In genomic region chr1:212226467-212226866, GRCh38 we compare ENCODE assay signal across 24 cellular contexts. TPM values are rescaled to one million over a fixed set of nuclear protein-coding genes. Genes with fewer than 3 reads are reported as not detected.
DNase-seq lines count a peak whose midpoint lies in the region; ATAC-seq, FAIRE-seq and TF ChIP-seq lines count a peak whose summit lies in the region.
"Had no signal": no experiment of that assay in that cellular context is flagged by ENCODE, and none has a peak within 500 bp of the region (broad histone marks: within the 10 kb centered on the region; RNA-seq: fewer than 3 reads in every experiment).

No MANE protein-coding gene starts in this region.

- FAIRE-seq in pancreas (lab: Jason Lieb, UNC): no peak
- FAIRE-seq: HTR-8/SVneo had no signal

- DNase-seq in T-helper 2 cell treated with Interferon-gamma antibody and Interleukin-4, amounts not matched to agents 5 μg/mL and 100 μg/mL, for 36 hours (ENCODE audit: low spot score): no peak
- no peak for DNase-seq in T-helper 2 cell
- no peak for DNase-seq in endothelial cell (ENCODE audit: low spot score)
- DNase-seq in pancreas: no peak
- DNase-seq in HuH-7.5 (ENCODE audit: low spot score): no peak
- no peak for DNase-seq in GOT3 (lab: John Stamatoyannopoulos, UW)
- DNase-seq in testis: no peak
- DNase-seq: 8988T; activated CD4-positive, CD25-positive, alpha-beta regulatory T cell treated with anti-CD3 and anti-CD28 coated beads, Interleukin-2, amount 50 U/mL, for 72 hours; activated naive CD4-positive, alpha-beta T cell treated with anti-CD3 and anti-CD28 coated beads, Interleukin-2, amount 50 U/mL, for 16 hours; DMS53; foreskin keratinocyte; NCI-H1105 treated with DMSO at 0.1 percent for 48 hours; NCI-H2171; NCI-H748 treated with DMSO at 0.1 percent for 48 hours; nucleus accumbens; PC-9 had no signal

- no peaks in the 10 kb centered on the region for H3K27me3 Mint-ChIP-seq in T-helper 2 cell treated with Interferon-gamma antibody and Interleukin-4, amounts not matched to agents 5 μg/mL and 100 μg/mL, for 36 hours (ENCODE audit: low read depth)
- H3K27me3 Mint-ChIP-seq in endothelial cell (ENCODE audit: unreplicated experiment): peaks cover 4% of the 10 kb centered on the region
- H3K27me3 Mint-ChIP-seq: brain; dendritic cell treated with granulocyte-macrophage colony-stimulating factor and Interleukin-4, amounts not matched to agents 40 ng/mL and 50 ng/mL, for 4 days had no signal

- no peaks in the 10 kb centered on the region for H3K9me3 Mint-ChIP-seq in T-helper 2 cell treated with Interferon-gamma antibody and Interleukin-4, amounts not matched to agents 5 μg/mL and 100 μg/mL, for 36 hours
- H3K9me3 Mint-ChIP-seq in endothelial cell (ENCODE audit: unreplicated experiment): no peaks in the 10 kb centered on the region
- H3K9me3 Mint-ChIP-seq: dendritic cell treated with granulocyte-macrophage colony-stimulating factor and Interleukin-4, amounts not matched to agents 40 ng/mL and 50 ng/mL, for 4 days had no signal

- intact Hi-C loops in pancreas (cut with DNase I) (no loop called here), testis (cut with DNase I; ENCODE audit: low total_unique reads) (no loop called here)

- H3K36me3 Mint-ChIP-seq in T-helper 2 cell treated with Interferon-gamma antibody and Interleukin-4, amounts not matched to agents 5 μg/mL and 100 μg/mL, for 36 hours (ENCODE audit: low read depth): no peaks in the 10 kb centered on the region
- no peaks in the 10 kb centered on the region for H3K36me3 Mint-ChIP-seq in endothelial cell (ENCODE audit: low read depth, unreplicated experiment)
- H3K36me3 Mint-ChIP-seq: brain had no signal

- H3K9me3 ChIP-seq in pancreas: no peaks in the 10 kb centered on the region
- no peaks in the 10 kb centered on the region for H3K9me3 ChIP-seq in testis
- H3K9me3 ChIP-seq: SJSA1 had no signal

- no peak overlapping the region for H3K4me3 ChIP-seq in pancreas
- no peak overlapping the region for H3K4me3 ChIP-seq in testis
- H3K4me3 ChIP-seq: PC-9, SJSA1 had no signal

- H3K27ac ChIP-seq in pancreas (peak overlapping the region in 3 of 4 donors; percentile 28 to 48 (median 39)), testis (no peak overlapping the region)
- H3K27ac ChIP-seq: C4-2B, epithelial cell of prostate, foreskin keratinocyte, PC-9, SJSA1 had no signal

- TF ChIP-seq CTCF in endothelial cell (IDR thresholded peaks at IDR 0.05; ENCODE audit: unreplicated experiment) (no peak), pancreas (IDR thresholded peaks at IDR 0.05) (no peak), testis (IDR thresholded peaks at IDR 0.05) (no peak)

- no peak overlapping the region for H3K4me3 Mint-ChIP-seq in T-helper 2 cell treated with Interferon-gamma antibody and Interleukin-4, amounts not matched to agents 5 μg/mL and 100 μg/mL, for 36 hours
- H3K4me3 Mint-ChIP-seq in endothelial cell (ENCODE audit: unreplicated experiment): no peak overlapping the region
- H3K4me3 Mint-ChIP-seq: brain; dendritic cell treated with granulocyte-macrophage colony-stimulating factor and Interleukin-4, amounts not matched to agents 40 ng/mL and 50 ng/mL, for 4 days had no signal

- no peak for TF ChIP-seq POLR2A in testis (IDR thresholded peaks at IDR 0.05)

- ATAC-seq in HG02610 (IDR thresholded peaks at IDR 0.05; ENCODE audit: unreplicated experiment) (peak; percentile 3), pancreas (no peak)
- ATAC-seq: foreskin keratinocyte had no signal

- H3K27ac Mint-ChIP-seq in T-helper 2 cell treated with Interferon-gamma antibody and Interleukin-4, amounts not matched to agents 5 μg/mL and 100 μg/mL, for 36 hours: peak overlapping the region; percentile 32
- H3K27ac Mint-ChIP-seq in endothelial cell (ENCODE audit: unreplicated experiment): peak overlapping the region; percentile 67
- H3K27ac Mint-ChIP-seq: dendritic cell treated with granulocyte-macrophage colony-stimulating factor and Interleukin-4, amounts not matched to agents 40 ng/mL and 50 ng/mL, for 4 days had no signal

- H3K4me1 ChIP-seq in pancreas (peaks cover 23 to 39% (median 37%) of the 10 kb centered on the region in 3 donors), testis (no peaks in the 10 kb centered on the region)
- H3K4me1 ChIP-seq: foreskin keratinocyte, SJSA1 had no signal

- WGBS in pancreas, 2 donors: 28 to 30% methylated on average over 3 of the region's 3 CpGs
- 76 to 86% methylated on average over 3 of the region's 3 CpGs for whole genome bisulfite sequencing in testis, 2 donors

- H3K27me3 ChIP-seq in pancreas (no peaks in the 10 kb centered on the region), testis (no peaks in the 10 kb centered on the region)
- H3K27me3 ChIP-seq: SJSA1 had no signal

- no peaks in the 10 kb centered on the region for H3K36me3 ChIP-seq in pancreas
- no peaks in the 10 kb centered on the region for H3K36me3 ChIP-seq in testis (ENCODE audit: low read depth, missing control alignments)
- H3K36me3 ChIP-seq: SJSA1 had no signal

- peaks cover 19% of the 10 kb centered on the region for H3K4me1 Mint-ChIP-seq in T-helper 2 cell treated with Interferon-gamma antibody and Interleukin-4, amounts not matched to agents 5 μg/mL and 100 μg/mL, for 36 hours (ENCODE audit: low read depth)
- peaks cover 17% of the 10 kb centered on the region for H3K4me1 Mint-ChIP-seq in endothelial cell (ENCODE audit: unreplicated experiment)

RNA-seq across cellular contexts. Expression of gene PPP2R5A, which starts 58.7 kb away (rescaled TPM):
- total RNA-seq in endothelial cell (ENCODE audit: unreplicated experiment) (25.5 TPM), pancreas (10 to 100 TPM; 19.6 to 30.5 (median 22.2) TPM), testis (10 to 100 TPM; 19.9 to 26.9 TPM)
- polyA plus RNA-seq in pancreas (10 to 100 TPM; 14.4 to 19.3 TPM), testis (ENCODE audit: insufficient read depth, low read depth, low replicate concordance) (37.8 TPM)

Comparison
In these comparisons a context has a peak if more than half of its experiments do, and no peak if none do; other contexts are left out.
1. H3K27ac ChIP-seq: peak in pancreas (3 of 4); none in testis (0 of 2).